In the genomic region with DNA sequence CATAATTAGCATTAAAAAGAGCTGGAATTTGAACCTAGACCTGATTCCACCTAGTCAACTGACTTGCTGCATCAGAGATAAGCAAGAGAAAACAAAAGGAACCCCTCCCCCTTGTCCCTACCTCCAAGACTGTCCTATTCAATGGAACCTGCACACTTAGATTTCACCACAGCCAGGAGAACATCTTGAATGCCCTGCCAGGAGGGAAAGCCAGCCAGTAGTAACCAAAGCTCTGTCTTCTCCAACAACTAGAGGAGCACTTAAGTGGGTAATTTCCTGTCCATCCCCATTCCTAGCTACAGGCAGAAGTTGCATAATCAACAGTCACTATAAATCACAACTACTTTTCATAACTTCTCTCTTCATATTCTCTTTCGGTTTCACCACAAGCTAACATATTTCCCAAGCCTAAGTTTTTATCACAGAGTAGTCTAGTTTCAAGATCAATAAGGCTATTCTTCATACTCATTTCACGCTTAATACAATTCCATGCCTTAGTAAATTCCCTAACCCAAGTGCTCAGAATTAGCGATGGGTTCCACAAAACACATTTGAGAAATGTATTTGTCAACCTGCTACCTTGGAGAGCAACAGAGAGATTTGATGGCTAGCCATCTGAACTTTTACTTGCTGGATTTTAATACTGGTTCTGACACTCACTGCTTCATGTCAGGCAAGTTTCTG, we compare ENCODE assay signal across 1 cellular context.
A peak's percentile ranks its signal among the peaks of the same experiment; 100 is the strongest.
TF ChIP-seq lines count a peak whose summit lies in the region.

No MANE protein-coding gene starts in this region.

TF ChIP-seq in HEK293, 187 proteins besides CTCF, POLR2A, EP300 and RAD21 (continued from another document):
- no peak for TF ChIP-seq KLF10 (tag by site-specific recombination; IDR thresholded peaks at IDR 0.05)
- TF ChIP-seq, protein P1, sequence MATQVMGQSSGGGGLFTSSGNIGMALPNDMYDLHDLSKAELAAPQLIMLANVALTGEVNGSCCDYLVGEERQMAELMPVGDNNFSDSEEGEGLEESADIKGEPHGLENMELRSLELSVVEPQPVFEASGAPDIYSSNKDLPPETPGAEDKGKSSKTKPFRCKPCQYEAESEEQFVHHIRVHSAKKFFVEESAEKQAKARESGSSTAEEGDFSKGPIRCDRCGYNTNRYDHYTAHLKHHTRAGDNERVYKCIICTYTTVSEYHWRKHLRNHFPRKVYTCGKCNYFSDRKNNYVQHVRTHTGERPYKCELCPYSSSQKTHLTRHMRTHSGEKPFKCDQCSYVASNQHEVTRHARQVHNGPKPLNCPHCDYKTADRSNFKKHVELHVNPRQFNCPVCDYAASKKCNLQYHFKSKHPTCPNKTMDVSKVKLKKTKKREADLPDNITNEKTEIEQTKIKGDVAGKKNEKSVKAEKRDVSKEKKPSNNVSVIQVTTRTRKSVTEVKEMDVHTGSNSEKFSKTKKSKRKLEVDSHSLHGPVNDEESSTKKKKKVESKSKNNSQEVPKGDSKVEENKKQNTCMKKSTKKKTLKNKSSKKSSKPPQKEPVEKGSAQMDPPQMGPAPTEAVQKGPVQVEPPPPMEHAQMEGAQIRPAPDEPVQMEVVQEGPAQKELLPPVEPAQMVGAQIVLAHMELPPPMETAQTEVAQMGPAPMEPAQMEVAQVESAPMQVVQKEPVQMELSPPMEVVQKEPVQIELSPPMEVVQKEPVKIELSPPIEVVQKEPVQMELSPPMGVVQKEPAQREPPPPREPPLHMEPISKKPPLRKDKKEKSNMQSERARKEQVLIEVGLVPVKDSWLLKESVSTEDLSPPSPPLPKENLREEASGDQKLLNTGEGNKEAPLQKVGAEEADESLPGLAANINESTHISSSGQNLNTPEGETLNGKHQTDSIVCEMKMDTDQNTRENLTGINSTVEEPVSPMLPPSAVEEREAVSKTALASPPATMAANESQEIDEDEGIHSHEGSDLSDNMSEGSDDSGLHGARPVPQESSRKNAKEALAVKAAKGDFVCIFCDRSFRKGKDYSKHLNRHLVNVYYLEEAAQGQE (tag by site-specific recombination; IDR thresholded peaks at IDR 0.05): peak; percentile 95
- TF ChIP-seq, protein P2, sequence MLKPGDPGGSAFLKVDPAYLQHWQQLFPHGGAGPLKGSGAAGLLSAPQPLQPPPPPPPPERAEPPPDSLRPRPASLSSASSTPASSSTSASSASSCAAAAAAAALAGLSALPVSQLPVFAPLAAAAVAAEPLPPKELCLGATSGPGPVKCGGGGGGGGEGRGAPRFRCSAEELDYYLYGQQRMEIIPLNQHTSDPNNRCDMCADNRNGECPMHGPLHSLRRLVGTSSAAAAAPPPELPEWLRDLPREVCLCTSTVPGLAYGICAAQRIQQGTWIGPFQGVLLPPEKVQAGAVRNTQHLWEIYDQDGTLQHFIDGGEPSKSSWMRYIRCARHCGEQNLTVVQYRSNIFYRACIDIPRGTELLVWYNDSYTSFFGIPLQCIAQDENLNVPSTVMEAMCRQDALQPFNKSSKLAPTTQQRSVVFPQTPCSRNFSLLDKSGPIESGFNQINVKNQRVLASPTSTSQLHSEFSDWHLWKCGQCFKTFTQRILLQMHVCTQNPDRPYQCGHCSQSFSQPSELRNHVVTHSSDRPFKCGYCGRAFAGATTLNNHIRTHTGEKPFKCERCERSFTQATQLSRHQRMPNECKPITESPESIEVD (tag by site-specific recombination; IDR thresholded peaks at IDR 0.05): peak; percentile 30; the same call in 1 of the 2 replicates
